In the genomic region with DNA sequence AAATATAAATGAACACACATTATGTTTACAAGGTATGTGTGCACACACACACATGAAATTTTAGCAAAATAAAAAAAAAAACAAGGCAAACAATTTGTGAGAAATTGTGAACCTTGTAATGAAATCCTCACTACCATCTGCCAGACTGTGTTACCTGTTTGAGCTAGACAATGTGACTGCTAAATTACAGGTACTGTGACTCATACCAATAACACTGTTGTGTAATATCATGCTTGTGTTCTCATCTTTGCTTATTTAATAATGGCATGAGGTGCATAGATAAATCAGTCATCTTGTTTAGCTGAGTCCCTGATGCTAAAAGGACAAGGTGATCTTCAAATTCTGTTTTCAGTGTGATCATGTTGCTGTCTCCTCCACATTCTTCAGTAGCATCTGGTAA, we compare ENCODE assay signal across 26 cellular contexts.
DNase-seq lines count a peak whose midpoint lies in the region; ATAC-seq, FAIRE-seq and TF ChIP-seq lines count a peak whose summit lies in the region.
"Had no signal": no experiment of that assay in that cellular context is flagged by ENCODE, and none has a peak within 500 bp of the region (broad histone marks: within the 10 kb centered on the region; RNA-seq: fewer than 3 reads in every experiment).

No MANE protein-coding gene starts in this region.

- H3K9me3 Mint-ChIP-seq in MCF 10A (ENCODE audit: unreplicated experiment) (no peaks in the 10 kb centered on the region), nephron progenitor cell (no peaks in the 10 kb centered on the region), endothelial cell (ENCODE audit: unreplicated experiment) (no peaks in the 10 kb centered on the region)
- H3K9me3 Mint-ChIP-seq: dendritic cell treated with granulocyte-macrophage colony-stimulating factor and Interleukin-4, amounts not matched to agents 40 ng/mL and 50 ng/mL, for 4 days; mesothelial cell of epicardium had no signal

- no peak overlapping the region for H3K27ac ChIP-seq in breast epithelium
- H3K27ac ChIP-seq: cardiac muscle cell, heart right ventricle, left ventricle myocardium inferior, right atrium auricular region had no signal

- TF ChIP-seq CTCF in MCF 10A (IDR thresholded peaks at IDR 0.05; ENCODE audit: unreplicated experiment) (no peak), breast epithelium (IDR thresholded peaks at IDR 0.05) (no peak), bronchial epithelial cell (IDR thresholded peaks at IDR 0.05; ENCODE audit: insufficient read depth, low read length, severe bottlenecking) (no peak), nephron progenitor cell (IDR thresholded peaks at IDR 0.05) (no peak), endothelial cell (IDR thresholded peaks at IDR 0.05; ENCODE audit: unreplicated experiment) (no peak)

- no peak for TF ChIP-seq POLR2A in breast epithelium (IDR thresholded peaks at IDR 0.05)

- H3K27me3 ChIP-seq in breast epithelium (no peaks in the 10 kb centered on the region), bronchial epithelial cell (ENCODE audit: control insufficient read depth, insufficient read depth, low read length) (no peaks in the 10 kb centered on the region)
- H3K27me3 ChIP-seq: cardiac muscle cell, heart right ventricle, right atrium auricular region had no signal

- H3K36me3 ChIP-seq in breast epithelium, result no peaks in the 10 kb centered on the region
- no peaks in the 10 kb centered on the region for H3K36me3 ChIP-seq in bronchial epithelial cell (ENCODE audit: control insufficient read depth, insufficient read depth, low read length)
- H3K36me3 ChIP-seq: cardiac muscle cell, heart right ventricle, left ventricle myocardium inferior, right atrium auricular region had no signal

- H3K4me1 Mint-ChIP-seq in MCF 10A (ENCODE audit: insufficient read depth, unreplicated experiment) (peaks cover 16% of the 10 kb centered on the region), nephron progenitor cell (no peaks in the 10 kb centered on the region), endothelial cell (ENCODE audit: unreplicated experiment) (no peaks in the 10 kb centered on the region)
- H3K4me1 Mint-ChIP-seq: B cell; mesothelial cell of epicardium; naive thymus-derived CD8-positive, alpha-beta T cell had no signal

- H3K27ac Mint-ChIP-seq in MCF 10A (ENCODE audit: low read depth, unreplicated experiment) (no peak overlapping the region), nephron progenitor cell (no peak overlapping the region), endothelial cell (ENCODE audit: unreplicated experiment) (no peak overlapping the region)
- H3K27ac Mint-ChIP-seq: activated T-cell treated with anti-CD3 and anti-CD28 coated beads, Interleukin-2, amount 50 U/mL, for 24 hours; B cell; dendritic cell treated with granulocyte-macrophage colony-stimulating factor and Interleukin-4, amounts not matched to agents 40 ng/mL and 50 ng/mL, for 4 days; mesothelial cell of epicardium; naive thymus-derived CD8-positive, alpha-beta T cell had no signal

- intact Hi-C loops in MCF 10A (cut with micrococcal nuclease), result no loop called here
- intact Hi-C loops in breast epithelium (cut with DNase I; ENCODE audit: low total_unique reads), result no loop called here

- POLR2A ChIA-PET in MCF 10A (lab: Yijun Ruan, JAX), result interaction anchor here (0.5 to 1.1 kb wide), 3 partner anchors 139 to 1679 kb away, joined by 3 read pairs; no protein-coding TSS in a partner anchor

- H3K4me3 ChIP-seq in breast epithelium (no peak overlapping the region), bronchial epithelial cell (ENCODE audit: low read depth, low read length) (no peak overlapping the region)
- H3K4me3 ChIP-seq: cardiac muscle cell, heart right ventricle, left ventricle myocardium inferior, right atrium auricular region had no signal

- H3K36me3 Mint-ChIP-seq in MCF 10A (ENCODE audit: insufficient read depth, unreplicated experiment) (no peaks in the 10 kb centered on the region), nephron progenitor cell (ENCODE audit: low read depth) (no peaks in the 10 kb centered on the region), endothelial cell (ENCODE audit: low read depth, unreplicated experiment) (no peaks in the 10 kb centered on the region)
- H3K36me3 Mint-ChIP-seq: mesothelial cell of epicardium; naive thymus-derived CD8-positive, alpha-beta T cell had no signal

- DNase-seq in MCF 10A (ENCODE audit: unreplicated experiment), result peak; percentile 71
- DNase-seq in breast epithelium (ENCODE audit: low spot score in 2 of 2), result no peak
- DNase-seq in NCI-H2196 (lab: John Stamatoyannopoulos, UW; ENCODE audit: unreplicated experiment), result peak; percentile 46
- peak; percentile 84 for DNase-seq in bronchial epithelial cell (ENCODE audit: low read depth)
- no peak for DNase-seq in nephron progenitor cell
- DNase-seq in HTR-8/SVneo (ENCODE audit: insufficient read length, low spot score), result no peak
- no peak for DNase-seq in endothelial cell (ENCODE audit: low spot score)
- DNase-seq: activated CD4-positive, alpha-beta T cell treated with anti-CD3 and anti-CD28 coated beads for 1 hour; activated naive CD4-positive, alpha-beta T cell; activated T-cell treated with anti-CD3 and anti-CD28 coated beads, Interleukin-2, amount 50 U/mL, for 24 hours; amniotic stem cell; heart right ventricle; left ventricle myocardium inferior; naive thymus-derived CD8-positive, alpha-beta T cell; NCI-H1092 treated with DMSO at 0.1 percent for 48 hours; NCI-H510A treated with DMSO at 0.1 percent for 48 hours; T-helper 1 cell; trophoblast cell had no signal

- BruUV-seq in MCF 10A (replicated peaks; lab: Mats Ljungman, UMichigan), result no TSS peak

- ATAC-seq in HG02973 (IDR thresholded peaks at IDR 0.05; ENCODE audit: unreplicated experiment), result no peak
- ATAC-seq: heart right ventricle; HepG2; naive thymus-derived CD8-positive, alpha-beta T cell; Right ventricle myocardium inferior had no signal

- H3K27me3 Mint-ChIP-seq in MCF 10A (ENCODE audit: insufficient read depth, unreplicated experiment), result no peaks in the 10 kb centered on the region
- no peaks in the 10 kb centered on the region for H3K27me3 Mint-ChIP-seq in nephron progenitor cell (ENCODE audit: low read depth, poor library complexity)
- no peaks in the 10 kb centered on the region for H3K27me3 Mint-ChIP-seq in endothelial cell (ENCODE audit: unreplicated experiment)
- H3K27me3 Mint-ChIP-seq: activated T-cell treated with anti-CD3 and anti-CD28 coated beads, Interleukin-2, amount 50 U/mL, for 24 hours; B cell; dendritic cell treated with granulocyte-macrophage colony-stimulating factor and Interleukin-4, amounts not matched to agents 40 ng/mL and 50 ng/mL, for 4 days; naive thymus-derived CD8-positive, alpha-beta T cell had no signal

- no peaks in the 10 kb centered on the region for H3K4me1 ChIP-seq in breast epithelium
- H3K4me1 ChIP-seq: heart right ventricle, left ventricle myocardium inferior, right atrium auricular region had no signal

- no peaks in the 10 kb centered on the region for H3K9me3 ChIP-seq in breast epithelium
- H3K9me3 ChIP-seq: heart right ventricle, left ventricle myocardium inferior, right atrium auricular region had no signal

- CTCF ChIA-PET in MCF 10A (lab: Yijun Ruan, JAX), result no interaction called here

- no peak for FAIRE-seq in bronchial epithelial cell (lab: Jason Lieb, UNC)
- FAIRE-seq in HTR-8/SVneo (lab: Jason Lieb, UNC), result no peak
- FAIRE-seq: HepG2 had no signal

- H3K4me3 Mint-ChIP-seq in MCF 10A (ENCODE audit: unreplicated experiment) (no peak overlapping the region), nephron progenitor cell (no peak overlapping the region), endothelial cell (ENCODE audit: unreplicated experiment) (no peak overlapping the region)
- H3K4me3 Mint-ChIP-seq: activated T-cell treated with anti-CD3 and anti-CD28 coated beads, Interleukin-2, amount 50 U/mL, for 24 hours; B cell; dendritic cell treated with granulocyte-macrophage colony-stimulating factor and Interleukin-4, amounts not matched to agents 40 ng/mL and 50 ng/mL, for 4 days; mesothelial cell of epicardium; naive thymus-derived CD8-positive, alpha-beta T cell had no signal

Comparison
In these comparisons a context has a peak if more than half of its experiments do, and no peak if none do; other contexts are left out.
1. DNase-seq: peak in MCF 10A (single experiment), NCI-H2196 (single experiment) and bronchial epithelial cell (single experiment); none in breast epithelium (0 of 2), nephron progenitor cell (single experiment), HTR-8/SVneo (single experiment) and endothelial cell (single experiment).